ENCODE assay signal across 8 cellular contexts in genomic region chr7:140810830-140811556, GRCh38.
DNase-seq lines count a peak whose midpoint lies in the region; ATAC-seq, FAIRE-seq and TF ChIP-seq lines count a peak whose summit lies in the region.

No MANE protein-coding gene starts in this region.

- H3K9me3 Mint-ChIP-seq in activated T-helper 2 cell treated with anti-CD3 and anti-CD28 coated beads, Interferon-gamma antibody, Interleukin-2, Interleukin-4, amounts not matched to agents 10 μg/mL and 5 μg/mL and 100 μg/mL, durations not matched to agents 14 hours and 24 hours and 36 hours, result no peaks in the 10 kb centered on the region

- H2AFZ ChIP-seq in parathyroid adenoma, result no peak overlapping the region

- ATAC-seq in GM21619 (IDR thresholded peaks at IDR 0.05; ENCODE audit: unreplicated experiment), result peak; percentile 92

- peak; percentile 34 for FAIRE-seq in frontal cortex (lab: Jason Lieb, UNC)
- FAIRE-seq in urothelium cell line (lab: Jason Lieb, UNC), result no peak

- H3K27me3 Mint-ChIP-seq in activated T-helper 2 cell treated with anti-CD3 and anti-CD28 coated beads, Interferon-gamma antibody, Interleukin-2, Interleukin-4, amounts not matched to agents 10 μg/mL and 5 μg/mL and 100 μg/mL, durations not matched to agents 14 hours and 24 hours and 36 hours (ENCODE audit: low read depth), result no peaks in the 10 kb centered on the region

- DNase-seq in Daoy (ENCODE audit: low read depth), result peak; percentile 49
- peak; percentile 63 for DNase-seq in LNCaP clone FGC (ENCODE audit: low read depth)
- DNase-seq in SHP77 (lab: John Stamatoyannopoulos, UW), result peak; percentile 53 to 65
- DNase-seq in activated T-helper 2 cell treated with anti-CD3 and anti-CD28 coated beads, Interferon-gamma antibody, Interleukin-2, Interleukin-4, amounts not matched to agents 10 μg/mL and 5 μg/mL and 100 μg/mL, durations not matched to agents 14 hours and 24 hours and 36 hours (ENCODE audit: low spot score), result peak; percentile 34
- peak; percentile 14 to 26 for DNase-seq in frontal cortex (ENCODE audit: low spot score in 2 of 2)
- DNase-seq in urothelium cell line (ENCODE audit: low spot score), result peak; percentile 30

- no peak overlapping the region for H3K4me2 ChIP-seq in parathyroid adenoma (ENCODE audit: low read length)

- H3K4me1 Mint-ChIP-seq in activated T-helper 2 cell treated with anti-CD3 and anti-CD28 coated beads, Interferon-gamma antibody, Interleukin-2, Interleukin-4, amounts not matched to agents 10 μg/mL and 5 μg/mL and 100 μg/mL, durations not matched to agents 14 hours and 24 hours and 36 hours (ENCODE audit: low read depth), result peaks cover 1% of the 10 kb centered on the region

- no peaks in the 10 kb centered on the region for H3K36me3 Mint-ChIP-seq in activated T-helper 2 cell treated with anti-CD3 and anti-CD28 coated beads, Interferon-gamma antibody, Interleukin-2, Interleukin-4, amounts not matched to agents 10 μg/mL and 5 μg/mL and 100 μg/mL, durations not matched to agents 14 hours and 24 hours and 36 hours (ENCODE audit: low read depth)

- H3K27ac ChIP-seq in parathyroid adenoma, result no peak overlapping the region

- no peak overlapping the region for H3K27ac Mint-ChIP-seq in activated T-helper 2 cell treated with anti-CD3 and anti-CD28 coated beads, Interferon-gamma antibody, Interleukin-2, Interleukin-4, amounts not matched to agents 10 μg/mL and 5 μg/mL and 100 μg/mL, durations not matched to agents 14 hours and 24 hours and 36 hours

- peak; percentile 74 for TF ChIP-seq CTCF in LNCaP clone FGC (IDR thresholded peaks at IDR 0.05; ENCODE audit: control insufficient read depth, extremely low read depth, insufficient read depth)
- TF ChIP-seq CTCF in parathyroid adenoma (IDR thresholded peaks at IDR 0.05), result peak; percentile 78

- H3K36me3 ChIP-seq in parathyroid adenoma (ENCODE audit: control insufficient read depth, insufficient read depth, low read length), result no peaks in the 10 kb centered on the region

- H3K9me3 ChIP-seq in parathyroid adenoma (ENCODE audit: control insufficient read depth, low read length), result no peaks in the 10 kb centered on the region

- H3K79me2 ChIP-seq in parathyroid adenoma, result peaks cover 5% of the 10 kb centered on the region

- H3K4me3 ChIP-seq in LNCaP clone FGC (ENCODE audit: low read depth, low read length) (no peak overlapping the region), parathyroid adenoma (ENCODE audit: low read depth, low read length) (no peak overlapping the region)

- H3K9ac ChIP-seq in parathyroid adenoma, result no peak overlapping the region

- intact Hi-C loops in activated T-helper 2 cell treated with anti-CD3 and anti-CD28 coated beads, Interferon-gamma antibody, Interleukin-2, Interleukin-4, amounts not matched to agents 10 μg/mL and 5 μg/mL and 100 μg/mL, durations not matched to agents 14 hours and 24 hours and 36 hours (cut with micrococcal nuclease), result loop anchor here (1.0 to 5.0 kb wide), 3 partner anchors 114 to 721 kb away; partner anchors contain the start of gene BRAF

- H3K4me1 ChIP-seq in parathyroid adenoma, result peaks cover 7% of the 10 kb centered on the region

- H3K27me3 ChIP-seq in parathyroid adenoma (ENCODE audit: control insufficient read depth, insufficient read depth, low read length), result no peaks in the 10 kb centered on the region

- no peak overlapping the region for H3K4me3 Mint-ChIP-seq in activated T-helper 2 cell treated with anti-CD3 and anti-CD28 coated beads, Interferon-gamma antibody, Interleukin-2, Interleukin-4, amounts not matched to agents 10 μg/mL and 5 μg/mL and 100 μg/mL, durations not matched to agents 14 hours and 24 hours and 36 hours (ENCODE audit: low read depth)
